Comparison of ENCODE assay signal across 21 cellular contexts in genomic region chr9:3435732-3436131, GRCh38.
DNase-seq lines count a peak whose midpoint lies in the region; ATAC-seq and TF ChIP-seq lines count a peak whose summit lies in the region.
"Had no signal": no experiment of that assay in that cellular context is flagged by ENCODE, and none has a peak within 500 bp of the region (broad histone marks: within the 10 kb centered on the region; RNA-seq: fewer than 3 reads in every experiment).

No MANE protein-coding gene starts in this region.

- peaks cover 3% of the 10 kb centered on the region for H3K9me3 Mint-ChIP-seq in CD8-positive, alpha-beta T cell
- H3K9me3 Mint-ChIP-seq: CD4-positive, alpha-beta memory T cell had no signal

- 27 to 62% (median 38%) methylated on average over 1 of the region's 1 CpG for WGBS in psoas muscle, 3 donors

- H3K4me3 ChIP-seq in psoas muscle: no peak overlapping the region
- no peak overlapping the region for H3K4me3 ChIP-seq in CD8-positive, alpha-beta T cell (ENCODE audit: low read depth, low read length)
- H3K4me3 ChIP-seq: HAP-1, SJCRH30 had no signal

- peak; percentile 47 to 85 (median 80) for ATAC-seq in psoas muscle
- no peak for ATAC-seq in CD8-positive, alpha-beta T cell
- ATAC-seq: HepG2 had no signal

- peaks cover 29% of the 10 kb centered on the region for H3K4me1 ChIP-seq in psoas muscle
- H3K4me1 ChIP-seq in CD8-positive, alpha-beta T cell (ENCODE audit: insufficient read depth, low read length): no peaks in the 10 kb centered on the region
- H3K4me1 ChIP-seq: HAP-1, SJCRH30 had no signal

- peaks cover 7% of the 10 kb centered on the region for H3K4me1 Mint-ChIP-seq in CD8-positive, alpha-beta T cell (ENCODE audit: low read depth)

- intact Hi-C loops in psoas muscle (cut with DNase I): no loop called here
- intact Hi-C loops in CD8-positive, alpha-beta T cell (cut with DNase I, micrococcal nuclease): no loop called here

- H3K27ac Mint-ChIP-seq in CD8-positive, alpha-beta T cell: no peak overlapping the region
- H3K27ac Mint-ChIP-seq: CD4-positive, alpha-beta memory T cell had no signal

- POLR2A ChIA-PET in CD8-positive, alpha-beta T cell (lab: Charles Lee): interaction anchor here (0.6 kb wide), 1 partner anchor 293 kb away, joined by 3 read pairs; no protein-coding TSS in a partner anchor

- peaks cover 15% of the 10 kb centered on the region for H3K36me3 Mint-ChIP-seq in CD8-positive, alpha-beta T cell

- peak; percentile 10 for DNase-seq in NCI-H146 (lab: John Stamatoyannopoulos, UW)
- no peak for DNase-seq in NCI-H146 treated with DMSO at 0.1 percent for 48 hours (lab: John Stamatoyannopoulos, UW; ENCODE audit: unreplicated experiment)
- DNase-seq in NCI-H1694 (lab: John Stamatoyannopoulos, UW): peak; percentile 25
- DNase-seq in cerebellar cortex (ENCODE audit: low spot score): peak; percentile 37
- DNase-seq in psoas muscle: no peak
- no peak for DNase-seq in activated effector memory CD4-positive, alpha-beta T cell treated with Interleukin-2 at 50 U/mL for 16 hours
- no peak for DNase-seq in CD8-positive, alpha-beta T cell
- no peak for DNase-seq in DMS 273 (lab: John Stamatoyannopoulos, UW; ENCODE audit: unreplicated experiment)
- DNase-seq: 8988T; CD4-positive, alpha-beta memory T cell; DMS79; MM.1S; NCI-H1092 treated with DMSO at 0.1 percent for 48 hours; NCI-H2029 treated with DMSO at 0.1 percent for 48 hours; NCI-H226; NCI-H526 treated with DMSO at 0.1 percent for 48 hours; RPMI8226; SJCRH30 had no signal

- TF ChIP-seq CTCF in psoas muscle (IDR thresholded peaks at IDR 0.05): no peak
- TF ChIP-seq CTCF in CD8-positive, alpha-beta T cell (IDR thresholded peaks at IDR 0.05): no peak

- H3K27ac ChIP-seq in psoas muscle: no peak overlapping the region
- H3K27ac ChIP-seq in CD8-positive, alpha-beta T cell (ENCODE audit: low read depth, low read length): no peak overlapping the region
- H3K27ac ChIP-seq: KMS-11, SJCRH30 had no signal

- CTCF ChIA-PET in CD8-positive, alpha-beta T cell (lab: Charles Lee): no interaction called here

- H3K4me3 Mint-ChIP-seq in CD8-positive, alpha-beta T cell: no peak overlapping the region
- H3K4me3 Mint-ChIP-seq: CD4-positive, alpha-beta memory T cell had no signal

- H3K27me3 Mint-ChIP-seq in CD8-positive, alpha-beta T cell (ENCODE audit: low read depth): no peaks in the 10 kb centered on the region
- H3K27me3 Mint-ChIP-seq: CD4-positive, alpha-beta memory T cell had no signal

- H3K36me3 ChIP-seq in psoas muscle (ENCODE audit: insufficient read depth in 1 of 2, low read depth in 1 of 2): no peaks in the 10 kb centered on the region
- H3K36me3 ChIP-seq in CD8-positive, alpha-beta T cell (ENCODE audit: insufficient read depth, low read length): no peaks in the 10 kb centered on the region
- H3K36me3 ChIP-seq: HAP-1, SJCRH30 had no signal

- no peaks in the 10 kb centered on the region for H3K9me3 ChIP-seq in psoas muscle
- no peaks in the 10 kb centered on the region for H3K9me3 ChIP-seq in CD8-positive, alpha-beta T cell (ENCODE audit: low read length)
- H3K9me3 ChIP-seq: HAP-1, SJCRH30 had no signal

- no peaks in the 10 kb centered on the region for H3K27me3 ChIP-seq in psoas muscle (ENCODE audit: insufficient read depth in 3 of 3, low read length in 2 of 3)
- no peaks in the 10 kb centered on the region for H3K27me3 ChIP-seq in CD8-positive, alpha-beta T cell (ENCODE audit: insufficient read depth, low read length)
- H3K27me3 ChIP-seq: SJCRH30 had no signal

Comparison
In these comparisons a context has a peak if more than half of its experiments do, and no peak if none do; other contexts are left out.
1. DNase-seq: peak in NCI-H146 (single experiment), NCI-H1694 (single experiment) and cerebellar cortex (single experiment); none in NCI-H146 treated with DMSO at 0.1 percent for 48 hours (single experiment), psoas muscle (0 of 2), activated effector memory CD4-positive, alpha-beta T cell treated with Interleukin-2 at 50 U/mL for 16 hours (single experiment), CD8-positive, alpha-beta T cell (0 of 7) and DMS 273 (single experiment).